In genomic region chr2:27701676-27702075, GRCh38 we compare ENCODE assay signal across 12 cellular contexts. TPM values are rescaled to one million over a fixed set of nuclear protein-coding genes. Genes with fewer than 3 reads are reported as not detected.
DNase-seq lines count a peak whose midpoint lies in the region.
"Had no signal": no experiment of that assay in that cellular context is flagged by ENCODE, and none has a peak within 500 bp of the region (broad histone marks: within the 10 kb centered on the region; RNA-seq: fewer than 3 reads in every experiment).

No MANE protein-coding gene starts in this region.

- H3K9ac ChIP-seq in skeletal muscle tissue (ENCODE audit: low read depth in 1 of 3, low read length in 3 of 3): peak overlapping the region; percentile 5 to 66 (median 33)

- H3K4me3 ChIP-seq in skeletal muscle tissue (ENCODE audit: low read length in 3 of 3): peak overlapping the region in 1 of 3 donors; percentile 40
- H3K4me3 ChIP-seq: spleen had no signal

- peak overlapping the region; percentile 64 for H3K27ac ChIP-seq in skeletal muscle tissue (ENCODE audit: low read depth, low read length)
- H3K27ac ChIP-seq: spleen had no signal

- peaks cover 0 to 3% (median 2%) of the 10 kb centered on the region in 3 donors for H3K36me3 ChIP-seq in skeletal muscle tissue (ENCODE audit: control insufficient read depth in 3 of 3, insufficient read depth in 3 of 3, low read length in 3 of 3)

- no peaks in the 10 kb centered on the region for H3K27me3 ChIP-seq in skeletal muscle tissue (ENCODE audit: control insufficient read depth in 3 of 3, insufficient read depth in 3 of 3, low read length in 3 of 3)
- H3K27me3 ChIP-seq: spleen had no signal

- peaks cover 19 to 30% (median 29%) of the 10 kb centered on the region in 3 donors for H3K4me1 ChIP-seq in skeletal muscle tissue (ENCODE audit: control insufficient read depth in 3 of 3, insufficient read depth in 3 of 3, low read length in 3 of 3)

- peak; percentile 5 to 60 for DNase-seq in NCI-H524 (lab: John Stamatoyannopoulos, UW)
- no peak for DNase-seq in NCI-H524 treated with DMSO at 0.1 percent for 48 hours (lab: John Stamatoyannopoulos, UW)
- DNase-seq in NCI-H345 treated with DMSO at 0.1 percent for 48 hours (lab: John Stamatoyannopoulos, UW; ENCODE audit: unreplicated experiment): peak; percentile 23
- DNase-seq in fibroblast of peridontal ligament (ENCODE audit: extremely low read depth): peak; percentile 42
- no peak for DNase-seq in retina
- no peak for DNase-seq in HuH-7 (ENCODE audit: low spot score)
- DNase-seq in COLO829 (ENCODE audit: low spot score): no peak
- DNase-seq: activated naive CD8-positive, alpha-beta T cell treated with anti-CD3 and anti-CD28 coated beads, Interleukin-2, amount 10 ng/mL, durations not matched to agents 7 days and 5 days; NCI-H2081; PC-3; spleen had no signal

- no peaks in the 10 kb centered on the region for H3K9me3 ChIP-seq in skeletal muscle tissue (ENCODE audit: control insufficient read depth in 3 of 3, low read length in 3 of 3)
- H3K9me3 ChIP-seq: spleen had no signal

RNA-seq across cellular contexts. Expression of gene SLC4A1AP, which starts 38.0 kb away (rescaled TPM):
- total RNA-seq in skeletal muscle tissue: 20.9 TPM

RNA-seq across cellular contexts. Expression of gene SUPT7L, which starts 38.3 kb away (rescaled TPM):
- total RNA-seq in skeletal muscle tissue: 16.7 TPM

Comparison
In these comparisons a context has a peak if more than half of its experiments do, and no peak if none do; other contexts are left out.
1. DNase-seq: peak in NCI-H524 (2 of 2), NCI-H345 treated with DMSO at 0.1 percent for 48 hours (single experiment) and fibroblast of peridontal ligament (single experiment); none in NCI-H524 treated with DMSO at 0.1 percent for 48 hours (single experiment), retina (single experiment), HuH-7 (single experiment) and COLO829 (single experiment).